In genomic region chr22:38353142-38353629, GRCh38 we compare ENCODE assay signal across 8 cellular contexts. TPM values are rescaled to one million over a fixed set of nuclear protein-coding genes. Genes with fewer than 3 reads are reported as not detected.
DNase-seq lines count a peak whose midpoint lies in the region; ATAC-seq and TF ChIP-seq lines count a peak whose summit lies in the region.

No MANE protein-coding gene starts in this region.

- WGBS in gastroesophageal sphincter (ENCODE audit: low coverage in 1 of 2), 2 donors, result 5% methylated on average over 4 of the region's 33 CpGs; no CpG with 5 or more reads in 1 of the 2 donors
- WGBS in transverse colon (ENCODE audit: low coverage in 1 of 2), 2 donors, result 29% methylated on average over 26 of the region's 33 CpGs; no CpG with 5 or more reads in 1 of the 2 donors

- no peak overlapping the region for H2AFZ ChIP-seq in parathyroid adenoma

- no peaks in the 10 kb centered on the region for H3K9me3 ChIP-seq in gastroesophageal sphincter
- H3K9me3 ChIP-seq in parathyroid adenoma (ENCODE audit: control insufficient read depth, low read length), result no peaks in the 10 kb centered on the region
- no peaks in the 10 kb centered on the region for H3K9me3 ChIP-seq in transverse colon

- H3K4me3 ChIP-seq in gastroesophageal sphincter, result no peak overlapping the region
- H3K4me3 ChIP-seq in parathyroid adenoma (ENCODE audit: low read depth, low read length), result no peak overlapping the region
- H3K4me3 ChIP-seq in transverse colon, result no peak overlapping the region

- H3K27me3 ChIP-seq in gastroesophageal sphincter (no peaks in the 10 kb centered on the region), parathyroid adenoma (ENCODE audit: control insufficient read depth, insufficient read depth, low read length) (no peaks in the 10 kb centered on the region), transverse colon (no peaks in the 10 kb centered on the region)

- H3K27ac ChIP-seq in gastroesophageal sphincter, result peak overlapping the region in 2 of 4 donors; percentile 26 to 57
- H3K27ac ChIP-seq in parathyroid adenoma, result no peak overlapping the region
- no peak overlapping the region for H3K27ac ChIP-seq in transverse colon

- no peak overlapping the region for H3K9ac ChIP-seq in parathyroid adenoma

- DNase-seq in C1 segment of cervical spinal cord (lab: John Stamatoyannopoulos, UW) (peak in 12 of 14 donors; percentile 5 to 76 (median 37)), GOT3 (lab: John Stamatoyannopoulos, UW) (peak; percentile 5), RKO (ENCODE audit: low spot score) (peak; percentile 43), transverse colon (peak; percentile 77)
- DNase-seq in activated effector memory CD4-positive, alpha-beta T cell treated with Interleukin-2 at 50 U/mL for 16 hours, result peak; percentile 57

- no peak for TF ChIP-seq POLR2A in gastroesophageal sphincter (IDR thresholded peaks at IDR 0.05)
- TF ChIP-seq POLR2A in transverse colon (IDR thresholded peaks at IDR 0.05), result no peak

- intact Hi-C loops in transverse colon (cut with DNase I; ENCODE audit: low total_unique reads), result loop anchor here (5.0 to 10.0 kb wide), 2 partner anchors 241 to 298 kb away; partner anchors contain the start of genes BAIAP2L2 and PICK1

- H3K36me3 ChIP-seq in gastroesophageal sphincter (peaks cover 0 to 23% of the 10 kb centered on the region in 2 donors), parathyroid adenoma (ENCODE audit: control insufficient read depth, insufficient read depth, low read length) (no peaks in the 10 kb centered on the region), transverse colon (no peaks in the 10 kb centered on the region)

- H3K4me2 ChIP-seq in parathyroid adenoma (ENCODE audit: low read length), result no peak overlapping the region

- no peak for TF ChIP-seq EP300 in gastroesophageal sphincter (IDR thresholded peaks at IDR 0.05)
- no peak for TF ChIP-seq EP300 in transverse colon (IDR thresholded peaks at IDR 0.05; ENCODE audit: low read depth)

- in situ Hi-C loops in transverse colon (cut with MboI; ENCODE audit: low pct_ligation_motif_present in 1 of 4, low pct_unique_long_range_greater_than_20kb in 1 of 4, low sequenced_read_pairs in 3 of 4), result loop anchor here in 3 of 4 donors (10.0 to 25.0 kb wide), 3 partner anchors 88 to 298 kb away; partner anchors contain the start of genes BAIAP2L2 (in 1 of the 3) and PICK1 (in 1 of the 3)

- H3K4me1 ChIP-seq in gastroesophageal sphincter (peaks cover 0 to 11% (median 0%) of the 10 kb centered on the region in 3 donors), parathyroid adenoma (no peaks in the 10 kb centered on the region), transverse colon (peaks cover 0 to 8% (median 5%) of the 10 kb centered on the region in 4 donors)

- H3K79me2 ChIP-seq in parathyroid adenoma, result no peaks in the 10 kb centered on the region

- peak in 3 of 4 experiments; percentile 98 to 100 (median 98) for TF ChIP-seq CTCF in gastroesophageal sphincter (IDR thresholded peaks at IDR 0.05)
- TF ChIP-seq CTCF in parathyroid adenoma (IDR thresholded peaks at IDR 0.05), result peak; percentile 91
- peak; percentile 94 to 99 (median 99) for TF ChIP-seq CTCF in transverse colon (IDR thresholded peaks at IDR 0.05)

- ATAC-seq in gastroesophageal sphincter (peak; percentile 74), GM21825 (IDR thresholded peaks at IDR 0.05; ENCODE audit: unreplicated experiment) (no peak)

RNA-seq across cellular contexts. Expression of gene CSNK1E, which starts 36.0 kb away (rescaled TPM):
- total RNA-seq in gastroesophageal sphincter (10 to 100 TPM; 70.3 to 90.3 (median 80.0) TPM), transverse colon (100 to 1,000 TPM in 2 of 4 donors, 10 to 100 TPM in 2; 47.9 to 179 (median 106) TPM)

Comparison
In these comparisons a context has a peak if more than half of its experiments do, and no peak if none do; other contexts are left out.
1. DNase-seq: peak in every context shown above with its lines; median percentile 77 in transverse colon; 57 in activated effector memory CD4-positive, alpha-beta T cell treated with Interleukin-2 at 50 U/mL for 16 hours; 43 in RKO; 37 in C1 segment of cervical spinal cord; 5 in GOT3.